Comparison of ENCODE assay signal across 14 cellular contexts in genomic region chr20:36470482-36471062, GRCh38.
DNase-seq lines count a peak whose midpoint lies in the region; ATAC-seq and TF ChIP-seq lines count a peak whose summit lies in the region.
"Had no signal": no experiment of that assay in that cellular context is flagged by ENCODE, and none has a peak within 500 bp of the region (broad histone marks: within the 10 kb centered on the region; RNA-seq: fewer than 3 reads in every experiment).

No MANE protein-coding gene starts in this region.

- peaks cover 22 to 100% (median 74%) of the 10 kb centered on the region in 3 donors for H3K4me1 ChIP-seq in gastroesophageal sphincter
- peaks cover 97% of the 10 kb centered on the region for H3K4me1 ChIP-seq in vagina

- no peak for TF ChIP-seq POLR2A in gastroesophageal sphincter (IDR thresholded peaks at IDR 0.05)
- no peak for TF ChIP-seq POLR2A in vagina (IDR thresholded peaks at IDR 0.05)

- peaks cover 5% of the 10 kb centered on the region for H3K36me3 Mint-ChIP-seq in stimulated activated memory B cell treated with anti-CD40 and anti-IgM and Interleukin-4, amounts not matched to agents 10 μg/mL and 1 μg/mL and 100 μg/mL, for 72 hours

- TF ChIP-seq EP300 in gastroesophageal sphincter (IDR thresholded peaks at IDR 0.05): no peak

- H3K27ac ChIP-seq in gastroesophageal sphincter: peak overlapping the region in 3 of 4 donors; percentile 89 to 99 (median 93)
- H3K27ac ChIP-seq in vagina: no peak overlapping the region
- H3K27ac ChIP-seq: neural progenitor cell had no signal

- TF ChIP-seq CTCF in gastroesophageal sphincter (IDR thresholded peaks at IDR 0.05) (no peak), vagina (IDR thresholded peaks at IDR 0.05) (no peak)

- H3K27ac Mint-ChIP-seq in stimulated activated memory B cell treated with anti-CD40 and anti-IgM and Interleukin-4, amounts not matched to agents 10 μg/mL and 1 μg/mL and 100 μg/mL, for 72 hours: peak overlapping the region; percentile 87
- H3K27ac Mint-ChIP-seq: neural progenitor cell had no signal

- 18 to 47% methylated on average over 3 to 7 of the region's 7 CpGs for WGBS in gastroesophageal sphincter (ENCODE audit: low coverage in 1 of 2), 2 donors

- H3K4me3 ChIP-seq in gastroesophageal sphincter (no peak overlapping the region), vagina (no peak overlapping the region)
- H3K4me3 ChIP-seq: neural progenitor cell had no signal

- H3K27me3 ChIP-seq in gastroesophageal sphincter: no peaks in the 10 kb centered on the region
- H3K27me3 ChIP-seq in vagina: no peaks in the 10 kb centered on the region
- H3K27me3 ChIP-seq: neural progenitor cell had no signal

- H3K36me3 ChIP-seq in gastroesophageal sphincter (no peaks in the 10 kb centered on the region), vagina (no peaks in the 10 kb centered on the region)
- H3K36me3 ChIP-seq: neural progenitor cell had no signal

- intact Hi-C loops in vagina (cut with DNase I): no loop called here

- H3K27me3 Mint-ChIP-seq in stimulated activated memory B cell treated with anti-CD40 and anti-IgM and Interleukin-4, amounts not matched to agents 10 μg/mL and 1 μg/mL and 100 μg/mL, for 72 hours: no peaks in the 10 kb centered on the region

- peaks cover 87% of the 10 kb centered on the region for H3K4me1 Mint-ChIP-seq in stimulated activated memory B cell treated with anti-CD40 and anti-IgM and Interleukin-4, amounts not matched to agents 10 μg/mL and 1 μg/mL and 100 μg/mL, for 72 hours

- peak overlapping the region; percentile 67 for H3K4me3 Mint-ChIP-seq in stimulated activated memory B cell treated with anti-CD40 and anti-IgM and Interleukin-4, amounts not matched to agents 10 μg/mL and 1 μg/mL and 100 μg/mL, for 72 hours
- H3K4me3 Mint-ChIP-seq: neural progenitor cell had no signal

- H3K9me3 Mint-ChIP-seq in stimulated activated memory B cell treated with anti-CD40 and anti-IgM and Interleukin-4, amounts not matched to agents 10 μg/mL and 1 μg/mL and 100 μg/mL, for 72 hours: no peaks in the 10 kb centered on the region
- H3K9me3 Mint-ChIP-seq: neural progenitor cell had no signal

- DNase-seq in NCI-H1436 (lab: John Stamatoyannopoulos, UW): peak; percentile 60
- DNase-seq in NCI-H1436 treated with DMSO at 0.1 percent for 48 hours (lab: John Stamatoyannopoulos, UW): no peak
- peak; percentile 88 for DNase-seq in NCI-H748 (lab: John Stamatoyannopoulos, UW; ENCODE audit: unreplicated experiment)
- DNase-seq in vagina (ENCODE audit: extremely low spot score in 2 of 2): no peak
- no peak for DNase-seq in kidney tubule cell (ENCODE audit: low spot score)
- DNase-seq: ACHN; activated CD4-positive, alpha-beta T cell treated with anti-CD3 and anti-CD28 coated beads, Interleukin-2, amount 50 U/mL, for 1 hour; activated effector memory CD4-positive, alpha-beta T cell treated with anti-CD3 and anti-CD28 coated beads, Interleukin-2, amount 50 U/mL, for 16 hours; EL; MV-4-11 had no signal

- no peaks in the 10 kb centered on the region for H3K9me3 ChIP-seq in gastroesophageal sphincter
- no peaks in the 10 kb centered on the region for H3K9me3 ChIP-seq in vagina

- ATAC-seq in gastroesophageal sphincter (no peak), HG02623 (IDR thresholded peaks at IDR 0.05; ENCODE audit: unreplicated experiment) (no peak)
- ATAC-seq in stimulated activated memory B cell treated with anti-CD40 and anti-IgM and Interleukin-4, amounts not matched to agents 10 μg/mL and 1 μg/mL and 100 μg/mL, for 72 hours: peak; percentile 68

Comparison
In these comparisons a context has a peak if more than half of its experiments do, and no peak if none do; other contexts are left out.
1. DNase-seq: peak in NCI-H1436 (single experiment) and NCI-H748 (single experiment); none in NCI-H1436 treated with DMSO at 0.1 percent for 48 hours (single experiment), vagina (0 of 2) and kidney tubule cell (single experiment).